In the genomic region with DNA sequence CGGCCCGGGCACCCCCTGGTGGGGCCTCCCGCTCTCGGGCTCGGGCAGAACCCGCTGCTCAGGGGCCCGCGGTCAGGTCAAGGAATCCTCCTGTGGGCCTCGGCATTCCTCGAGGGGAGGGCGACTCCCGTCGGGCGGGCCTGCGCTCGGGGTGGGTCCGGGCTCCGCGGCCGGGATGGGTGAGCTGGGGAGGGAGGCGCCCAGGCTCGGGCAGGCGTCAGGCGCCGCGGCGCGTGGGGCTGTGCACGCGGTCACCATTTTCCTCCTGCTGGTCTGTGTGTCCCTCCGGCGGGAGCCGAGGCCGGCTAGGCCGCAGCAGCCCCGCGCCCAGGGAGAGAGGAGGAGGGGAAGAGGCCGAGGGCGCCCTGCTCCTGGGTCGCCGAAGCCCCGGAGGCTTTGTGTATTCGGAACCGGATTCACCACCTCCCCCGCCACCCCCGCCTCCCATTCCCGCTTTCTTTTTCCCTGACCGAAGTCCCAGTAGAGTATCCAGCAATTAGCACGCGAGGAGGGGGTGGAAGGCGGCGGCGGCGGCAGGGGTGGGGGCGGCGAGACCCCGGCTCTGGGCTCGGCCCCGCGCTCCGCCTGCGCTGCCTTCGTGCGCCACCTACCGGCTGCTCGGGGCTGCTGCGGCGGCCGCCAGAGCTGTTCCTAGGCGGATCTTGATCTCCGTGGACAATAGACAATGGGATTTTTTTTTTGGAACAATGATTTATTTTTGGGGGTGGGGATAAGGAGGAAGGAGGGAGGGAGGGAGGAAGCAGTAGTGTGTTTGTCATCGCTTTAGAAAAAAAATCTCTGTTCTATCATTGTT, we compare ENCODE assay signal across 1 cellular context.
TF ChIP-seq lines count a peak whose summit lies in the region.

No MANE protein-coding gene starts in this region.

TF ChIP-seq in HEK293, 187 proteins besides CTCF, POLR2A, EP300 and RAD21 (continued from another document and continues in another):
- peak; percentile 91 for TF ChIP-seq ZFHX2 (tag by site-specific recombination; conservative IDR thresholded peaks at IDR 0.05)
- TF ChIP-seq MZF1 (tag by site-specific recombination; IDR thresholded peaks at IDR 0.05; ENCODE audit: borderline replicate concordance), result no peak
- TF ChIP-seq ZNF221 (tag by site-specific recombination; IDR thresholded peaks at IDR 0.05; ENCODE audit: borderline replicate concordance), result no peak
- TF ChIP-seq, protein P1, sequence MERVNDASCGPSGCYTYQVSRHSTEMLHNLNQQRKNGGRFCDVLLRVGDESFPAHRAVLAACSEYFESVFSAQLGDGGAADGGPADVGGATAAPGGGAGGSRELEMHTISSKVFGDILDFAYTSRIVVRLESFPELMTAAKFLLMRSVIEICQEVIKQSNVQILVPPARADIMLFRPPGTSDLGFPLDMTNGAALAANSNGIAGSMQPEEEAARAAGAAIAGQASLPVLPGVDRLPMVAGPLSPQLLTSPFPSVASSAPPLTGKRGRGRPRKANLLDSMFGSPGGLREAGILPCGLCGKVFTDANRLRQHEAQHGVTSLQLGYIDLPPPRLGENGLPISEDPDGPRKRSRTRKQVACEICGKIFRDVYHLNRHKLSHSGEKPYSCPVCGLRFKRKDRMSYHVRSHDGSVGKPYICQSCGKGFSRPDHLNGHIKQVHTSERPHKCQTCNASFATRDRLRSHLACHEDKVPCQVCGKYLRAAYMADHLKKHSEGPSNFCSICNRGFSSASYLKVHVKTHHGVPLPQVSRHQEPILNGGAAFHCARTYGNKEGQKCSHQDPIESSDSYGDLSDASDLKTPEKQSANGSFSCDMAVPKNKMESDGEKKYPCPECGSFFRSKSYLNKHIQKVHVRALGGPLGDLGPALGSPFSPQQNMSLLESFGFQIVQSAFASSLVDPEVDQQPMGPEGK (tag by site-specific recombination; IDR thresholded peaks at IDR 0.05), result no peak; the same call in none of the 2 replicates
- TF ChIP-seq, protein P2, sequence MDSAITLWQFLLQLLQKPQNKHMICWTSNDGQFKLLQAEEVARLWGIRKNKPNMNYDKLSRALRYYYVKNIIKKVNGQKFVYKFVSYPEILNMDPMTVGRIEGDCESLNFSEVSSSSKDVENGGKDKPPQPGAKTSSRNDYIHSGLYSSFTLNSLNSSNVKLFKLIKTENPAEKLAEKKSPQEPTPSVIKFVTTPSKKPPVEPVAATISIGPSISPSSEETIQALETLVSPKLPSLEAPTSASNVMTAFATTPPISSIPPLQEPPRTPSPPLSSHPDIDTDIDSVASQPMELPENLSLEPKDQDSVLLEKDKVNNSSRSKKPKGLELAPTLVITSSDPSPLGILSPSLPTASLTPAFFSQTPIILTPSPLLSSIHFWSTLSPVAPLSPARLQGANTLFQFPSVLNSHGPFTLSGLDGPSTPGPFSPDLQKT (IDR thresholded peaks at IDR 0.05; ENCODE audit: borderline replicate concordance, low read depth, low read length), result no peak
- no peak for TF ChIP-seq HOXC10 (CRISPR knock-in tag; IDR thresholded peaks at IDR 0.05)
- no peak for TF ChIP-seq ZNF416 (tag by site-specific recombination; IDR thresholded peaks at IDR 0.05)
- no peak for TF ChIP-seq ZFP41 (tag by site-specific recombination; IDR thresholded peaks at IDR 0.05; ENCODE audit: borderline replicate concordance)
- TF ChIP-seq ZNF707 (tag by site-specific recombination; IDR thresholded peaks at IDR 0.05), result no peak
- no peak for TF ChIP-seq BCL11B (tag by site-specific recombination; IDR thresholded peaks at IDR 0.05; ENCODE audit: low read depth)
- TF ChIP-seq TRIM28 (IDR thresholded peaks at IDR 0.05; ENCODE audit: borderline replicate concordance, low read length), result no peak
- no peak; the same call in 1 of the 2 replicates for TF ChIP-seq SP7 (tag by site-specific recombination; IDR thresholded peaks at IDR 0.05)
- TF ChIP-seq ZFP3 (tag by site-specific recombination; IDR thresholded peaks at IDR 0.05; ENCODE audit: low read depth), result no peak
- no peak for TF ChIP-seq ZFP37 (tag by site-specific recombination; IDR thresholded peaks at IDR 0.05)
- no peak for TF ChIP-seq OSR2 (tag by site-specific recombination; IDR thresholded peaks at IDR 0.05)
- no peak for TF ChIP-seq ZNF350 (tag by site-specific recombination; IDR thresholded peaks at IDR 0.05)
- TF ChIP-seq WT1 (tag by site-specific recombination; IDR thresholded peaks at IDR 0.05), result no peak; the same call in 1 of the 2 replicates
- no peak; the same call in 1 of the 2 replicates for TF ChIP-seq ZNF24 (tag by site-specific recombination; IDR thresholded peaks at IDR 0.05)
- TF ChIP-seq ZNF426 (tag by site-specific recombination; IDR thresholded peaks at IDR 0.05), result no peak
- no peak for TF ChIP-seq ZBTB11 (tag by site-specific recombination; conservative IDR thresholded peaks at IDR 0.05; ENCODE audit: low read depth)
- TF ChIP-seq, protein P3, sequence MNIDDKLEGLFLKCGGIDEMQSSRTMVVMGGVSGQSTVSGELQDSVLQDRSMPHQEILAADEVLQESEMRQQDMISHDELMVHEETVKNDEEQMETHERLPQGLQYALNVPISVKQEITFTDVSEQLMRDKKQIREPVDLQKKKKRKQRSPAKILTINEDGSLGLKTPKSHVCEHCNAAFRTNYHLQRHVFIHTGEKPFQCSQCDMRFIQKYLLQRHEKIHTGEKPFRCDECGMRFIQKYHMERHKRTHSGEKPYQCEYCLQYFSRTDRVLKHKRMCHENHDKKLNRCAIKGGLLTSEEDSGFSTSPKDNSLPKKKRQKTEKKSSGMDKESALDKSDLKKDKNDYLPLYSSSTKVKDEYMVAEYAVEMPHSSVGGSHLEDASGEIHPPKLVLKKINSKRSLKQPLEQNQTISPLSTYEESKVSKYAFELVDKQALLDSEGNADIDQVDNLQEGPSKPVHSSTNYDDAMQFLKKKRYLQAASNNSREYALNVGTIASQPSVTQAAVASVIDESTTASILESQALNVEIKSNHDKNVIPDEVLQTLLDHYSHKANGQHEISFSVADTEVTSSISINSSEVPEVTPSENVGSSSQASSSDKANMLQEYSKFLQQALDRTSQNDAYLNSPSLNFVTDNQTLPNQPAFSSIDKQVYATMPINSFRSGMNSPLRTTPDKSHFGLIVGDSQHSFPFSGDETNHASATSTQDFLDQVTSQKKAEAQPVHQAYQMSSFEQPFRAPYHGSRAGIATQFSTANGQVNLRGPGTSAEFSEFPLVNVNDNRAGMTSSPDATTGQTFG (tag by site-specific recombination; IDR thresholded peaks at IDR 0.05; ENCODE audit: borderline replicate concordance), result no peak
- TF ChIP-seq ZNF792 (tag by site-specific recombination; IDR thresholded peaks at IDR 0.05), result no peak
- TF ChIP-seq ZNF169 (tag by site-specific recombination; IDR thresholded peaks at IDR 0.05), result no peak
- no peak for TF ChIP-seq ZNF214 (tag by site-specific recombination; IDR thresholded peaks at IDR 0.05; ENCODE audit: borderline replicate concordance)
- TF ChIP-seq ZBTB1 (tag by site-specific recombination; IDR thresholded peaks at IDR 0.05), result no peak
- no peak for TF ChIP-seq ZNF639 (tag by site-specific recombination; IDR thresholded peaks at IDR 0.05)
- no peak for TF ChIP-seq ZNF837 (tag by site-specific recombination; IDR thresholded peaks at IDR 0.05)
- TF ChIP-seq ZNF747 (tag by site-specific recombination; IDR thresholded peaks at IDR 0.05), result no peak
- no peak for TF ChIP-seq ZNF114 (tag by site-specific recombination; IDR thresholded peaks at IDR 0.05)
- no peak for TF ChIP-seq ZNF596 (tag by site-specific recombination; IDR thresholded peaks at IDR 0.05)
- TF ChIP-seq ZNF701 (tag by site-specific recombination; IDR thresholded peaks at IDR 0.05), result no peak
- TF ChIP-seq ZBTB44 (tag by site-specific recombination; IDR thresholded peaks at IDR 0.05), result no peak
- TF ChIP-seq ZNF155 (tag by site-specific recombination; IDR thresholded peaks at IDR 0.05), result no peak
- 0 out of 2 replicates have a peak, but pooled peaks have one; percentile 47 for TF ChIP-seq ZBTB7A (tag by site-specific recombination; IDR thresholded peaks at IDR 0.05; ENCODE audit: low read depth)
- TF ChIP-seq BCL11A (tag by site-specific recombination; IDR thresholded peaks at IDR 0.05; ENCODE audit: low read depth), result no peak
- TF ChIP-seq SETDB1 (IDR thresholded peaks at IDR 0.05; ENCODE audit: insufficient read length, low read length), result no peak
- no peak for TF ChIP-seq ZNF10 (tag by site-specific recombination; IDR thresholded peaks at IDR 0.05)
- TF ChIP-seq ZNF394 (tag by site-specific recombination; IDR thresholded peaks at IDR 0.05; ENCODE audit: borderline replicate concordance), result peak; percentile 39; the same call in 1 of the 2 replicates
- no peak for TF ChIP-seq MYNN (tag by site-specific recombination; IDR thresholded peaks at IDR 0.05; ENCODE audit: borderline replicate concordance)
- TF ChIP-seq GLI2 (tag by site-specific recombination; IDR thresholded peaks at IDR 0.05; ENCODE audit: borderline replicate concordance, low read depth), result no peak
- TF ChIP-seq ZNF621 (tag by site-specific recombination; IDR thresholded peaks at IDR 0.05), result no peak
- peak; percentile 80 for TF ChIP-seq PRDM10 (tag by site-specific recombination; IDR thresholded peaks at IDR 0.05)
- no peak for TF ChIP-seq HOXD13 (CRISPR knock-in tag; IDR thresholded peaks at IDR 0.05; ENCODE audit: borderline replicate concordance)
- TF ChIP-seq ZNF626 (tag by site-specific recombination; IDR thresholded peaks at IDR 0.05), result no peak
